24 cellular contexts compared by ENCODE assay signal in genomic region chr9:134732392-134733110, GRCh38.
A peak's percentile ranks its signal among the peaks of the same experiment; 100 is the strongest.
DNase-seq lines count a peak whose midpoint lies in the region; ATAC-seq and TF ChIP-seq lines count a peak whose summit lies in the region.
"Had no signal": no experiment of that assay in that cellular context is flagged by ENCODE, and none has a peak within 500 bp of the region (broad histone marks: within the 10 kb centered on the region; RNA-seq: fewer than 3 reads in every experiment).

No MANE protein-coding gene starts in this region.

- H3K4me3 Mint-ChIP-seq in chondrocyte (ENCODE audit: unreplicated experiment): no peak overlapping the region
- no peak overlapping the region for H3K4me3 Mint-ChIP-seq in activated T-cell treated with anti-CD3 and anti-CD28 coated beads, Interleukin-2, amount 50 U/mL, for 4 hours
- H3K4me3 Mint-ChIP-seq: activated CD8-positive, alpha-beta T cell treated with anti-CD3 and anti-CD28 coated beads, Interleukin-2, amount 10 ng/mL, durations not matched to agents 7 days and 5 days; activated naive CD4-positive, alpha-beta T cell treated with anti-CD3 and anti-CD28 coated beads for 36 hours; activated T-cell treated with anti-CD3 and anti-CD28 coated beads, Interleukin-2, amount 50 U/mL, for 24 hours; B cell; central memory CD8-positive, alpha-beta T cell; effector memory CD8-positive, alpha-beta T cell; H9; naive thymus-derived CD4-positive, alpha-beta T cell; stimulated activated naive B cell treated with anti-CD40 and anti-IgM and Interleukin-4, amounts not matched to agents 10 μg/mL and 1 μg/mL and 100 μg/mL, for 72 hours had no signal

- H3K27me3 ChIP-seq in heart left ventricle: no peaks in the 10 kb centered on the region
- H3K27me3 ChIP-seq in vagina: no peaks in the 10 kb centered on the region
- H3K27me3 ChIP-seq: pancreas had no signal

- H3K4me1 Mint-ChIP-seq in chondrocyte (ENCODE audit: low read depth): peaks cover 52% of the 10 kb centered on the region
- H3K4me1 Mint-ChIP-seq in activated T-cell treated with anti-CD3 and anti-CD28 coated beads, Interleukin-2, amount 50 U/mL, for 4 hours (ENCODE audit: low read depth): no peaks in the 10 kb centered on the region
- H3K4me1 Mint-ChIP-seq: B cell; central memory CD8-positive, alpha-beta T cell; H9; naive thymus-derived CD4-positive, alpha-beta T cell had no signal

- 77 to 85% (median 79%) methylated on average over 24 to 26 of the region's 26 CpGs for WGBS in heart left ventricle, 4 donors

- intact Hi-C loops in heart left ventricle (cut with DNase I): loop anchor here in 2 of 10 donors (10.0 kb wide), 1 partner anchor 558 kb away; no protein-coding TSS in a partner anchor
- intact Hi-C loops in vagina (cut with DNase I): loop anchor here (2.0 kb wide), 1 partner anchor 90 kb away; no protein-coding TSS in a partner anchor

- TF ChIP-seq POLR2A in heart left ventricle (IDR thresholded peaks at IDR 0.05) (no peak), vagina (IDR thresholded peaks at IDR 0.05) (no peak)

- no peaks in the 10 kb centered on the region for H3K9me3 ChIP-seq in heart left ventricle
- H3K9me3 ChIP-seq in vagina: no peaks in the 10 kb centered on the region
- H3K9me3 ChIP-seq: pancreas had no signal

- H3K4me1 ChIP-seq in heart left ventricle (peaks cover 0 to 71% (median 18%) of the 10 kb centered on the region in 12 donors), vagina (peaks cover 65% of the 10 kb centered on the region)
- H3K4me1 ChIP-seq: pancreas had no signal

- H3K27me3 Mint-ChIP-seq in chondrocyte (ENCODE audit: low read depth): no peaks in the 10 kb centered on the region
- H3K27me3 Mint-ChIP-seq in activated T-cell treated with anti-CD3 and anti-CD28 coated beads, Interleukin-2, amount 50 U/mL, for 4 hours (ENCODE audit: low read depth): no peaks in the 10 kb centered on the region
- H3K27me3 Mint-ChIP-seq: activated T-cell treated with anti-CD3 and anti-CD28 coated beads, Interleukin-2, amount 50 U/mL, for 24 hours; B cell; central memory CD8-positive, alpha-beta T cell had no signal

- H3K4me3 ChIP-seq in heart left ventricle (no peak overlapping the region), vagina (no peak overlapping the region)
- H3K4me3 ChIP-seq: lung, pancreas had no signal

- H3K36me3 Mint-ChIP-seq in chondrocyte (ENCODE audit: low read depth): peaks cover 39% of the 10 kb centered on the region
- no peaks in the 10 kb centered on the region for H3K36me3 Mint-ChIP-seq in activated T-cell treated with anti-CD3 and anti-CD28 coated beads, Interleukin-2, amount 50 U/mL, for 4 hours (ENCODE audit: insufficient read depth)
- H3K36me3 Mint-ChIP-seq: naive thymus-derived CD4-positive, alpha-beta T cell; stimulated activated naive B cell treated with anti-CD40 and anti-IgM and Interleukin-4, amounts not matched to agents 10 μg/mL and 1 μg/mL and 100 μg/mL, for 72 hours had no signal

- H3K36me3 ChIP-seq in heart left ventricle (peaks cover 0 to 20% (median 0%) of the 10 kb centered on the region in 9 donors), vagina (peaks cover 0 to 8% of the 10 kb centered on the region in 2 donors)
- H3K36me3 ChIP-seq: pancreas had no signal

- peak overlapping the region; percentile 59 for H3K27ac Mint-ChIP-seq in chondrocyte (ENCODE audit: unreplicated experiment)
- H3K27ac Mint-ChIP-seq: activated CD8-positive, alpha-beta T cell treated with anti-CD3 and anti-CD28 coated beads, Interleukin-2, amount 10 ng/mL, durations not matched to agents 7 days and 5 days; activated naive CD4-positive, alpha-beta T cell treated with anti-CD3 and anti-CD28 coated beads for 36 hours; activated T-cell treated with anti-CD3 and anti-CD28 coated beads, Interleukin-2, amount 50 U/mL, for 24 hours; B cell; effector memory CD8-positive, alpha-beta T cell; H9; naive thymus-derived CD4-positive, alpha-beta T cell; stimulated activated naive B cell treated with anti-CD40 and anti-IgM and Interleukin-4, amounts not matched to agents 10 μg/mL and 1 μg/mL and 100 μg/mL, for 72 hours had no signal

- TF ChIP-seq CTCF in chondrocyte (IDR thresholded peaks at IDR 0.05) (no peak), heart left ventricle (IDR thresholded peaks at IDR 0.05) (no peak), omental fat pad (IDR thresholded peaks at IDR 0.05) (no peak), vagina (IDR thresholded peaks at IDR 0.05) (no peak)

- DNase-seq in chondrocyte (ENCODE audit: low spot score): no peak
- DNase-seq in heart left ventricle: peak in 1 of 5 donors; percentile 54
- no peak for DNase-seq in omental fat pad (ENCODE audit: low spot score)
- DNase-seq in vagina (ENCODE audit: extremely low spot score in 2 of 2): no peak
- DNase-seq in activated T-cell treated with anti-CD3 and anti-CD28 coated beads, Interleukin-2, amount 50 U/mL, for 4 hours: no peak
- DNase-seq: activated CD4-positive, CD25-positive, alpha-beta regulatory T cell treated with anti-CD3 and anti-CD28 coated beads, Interleukin-2, amount 50 U/mL, for 72 hours; activated CD8-positive, alpha-beta T cell treated with anti-CD3 and anti-CD28 coated beads, Interleukin-2, amount 10 ng/mL, durations not matched to agents 7 days and 5 days; activated naive CD4-positive, alpha-beta T cell treated with anti-CD3 and anti-CD28 coated beads for 36 hours; activated T-cell treated with anti-CD3 and anti-CD28 coated beads, Interleukin-2, amount 50 U/mL, for 24 hours; anterior cingulate cortex; COR-L47; DND-41; effector memory CD8-positive, alpha-beta T cell; H9; naive thymus-derived CD4-positive, alpha-beta T cell; NCI-H1105; NCI-H510A; stimulated activated naive B cell treated with anti-CD40 and anti-IgM and Interleukin-4, amounts not matched to agents 10 μg/mL and 1 μg/mL and 100 μg/mL, for 72 hours had no signal

- H3K27ac ChIP-seq in heart left ventricle (peak overlapping the region in 9 of 12 donors; percentile 25 to 90 (median 74)), vagina (peak overlapping the region; percentile 81)
- H3K27ac ChIP-seq: pancreas had no signal

- ATAC-seq in heart left ventricle (peak in 2 of 4 donors; percentile 7), omental fat pad (ENCODE audit: low FRiP score) (peak; percentile 44), GM18517 (IDR thresholded peaks at IDR 0.05; ENCODE audit: unreplicated experiment) (no peak), GM21528 (IDR thresholded peaks at IDR 0.05; ENCODE audit: low FRiP score, unreplicated experiment) (no peak)
- no peak for ATAC-seq in activated T-cell treated with anti-CD3 and anti-CD28 coated beads, Interleukin-2, amount 50 U/mL, for 4 hours
- ATAC-seq: activated CD8-positive, alpha-beta T cell treated with anti-CD3 and anti-CD28 coated beads, Interleukin-2, amount 10 ng/mL, durations not matched to agents 7 days and 5 days; effector memory CD8-positive, alpha-beta T cell; naive thymus-derived CD4-positive, alpha-beta T cell; pancreas; stimulated activated naive B cell treated with anti-CD40 and anti-IgM and Interleukin-4, amounts not matched to agents 10 μg/mL and 1 μg/mL and 100 μg/mL, for 72 hours had no signal

- H3K9me3 Mint-ChIP-seq in chondrocyte (ENCODE audit: low read depth): no peaks in the 10 kb centered on the region
- no peaks in the 10 kb centered on the region for H3K9me3 Mint-ChIP-seq in activated T-cell treated with anti-CD3 and anti-CD28 coated beads, Interleukin-2, amount 50 U/mL, for 4 hours
- H3K9me3 Mint-ChIP-seq: activated naive CD4-positive, alpha-beta T cell treated with anti-CD3 and anti-CD28 coated beads for 36 hours; activated T-cell treated with anti-CD3 and anti-CD28 coated beads, Interleukin-2, amount 50 U/mL, for 24 hours; central memory CD8-positive, alpha-beta T cell; effector memory CD8-positive, alpha-beta T cell had no signal
